In the genomic region with DNA sequence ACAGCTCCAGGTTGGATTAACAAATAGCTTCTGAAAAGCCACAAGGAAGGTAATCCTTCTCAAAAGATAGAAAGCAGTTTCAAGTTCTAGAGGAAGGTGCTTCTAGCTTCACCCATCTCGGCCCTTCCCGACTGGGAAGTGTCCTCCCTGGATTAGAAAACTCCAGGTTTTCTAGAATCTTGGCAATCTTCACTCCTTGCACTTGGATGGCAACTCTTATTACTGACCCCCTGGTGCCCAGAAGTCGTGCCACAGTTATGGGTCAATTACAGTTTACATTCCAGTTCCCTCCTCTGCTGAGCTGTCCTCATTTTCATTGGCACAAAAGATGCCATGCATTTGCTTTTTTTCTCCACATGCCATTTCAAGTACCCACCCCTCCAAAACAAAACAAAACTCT, we compare ENCODE assay signal across 1 cellular context.
TF ChIP-seq lines count a peak whose summit lies in the region.

No MANE protein-coding gene starts in this region.

TF ChIP-seq in IMR-90, 13 proteins besides CTCF, POLR2A, EP300 and RAD21 (continued from another document):
- TF ChIP-seq, protein P1, sequence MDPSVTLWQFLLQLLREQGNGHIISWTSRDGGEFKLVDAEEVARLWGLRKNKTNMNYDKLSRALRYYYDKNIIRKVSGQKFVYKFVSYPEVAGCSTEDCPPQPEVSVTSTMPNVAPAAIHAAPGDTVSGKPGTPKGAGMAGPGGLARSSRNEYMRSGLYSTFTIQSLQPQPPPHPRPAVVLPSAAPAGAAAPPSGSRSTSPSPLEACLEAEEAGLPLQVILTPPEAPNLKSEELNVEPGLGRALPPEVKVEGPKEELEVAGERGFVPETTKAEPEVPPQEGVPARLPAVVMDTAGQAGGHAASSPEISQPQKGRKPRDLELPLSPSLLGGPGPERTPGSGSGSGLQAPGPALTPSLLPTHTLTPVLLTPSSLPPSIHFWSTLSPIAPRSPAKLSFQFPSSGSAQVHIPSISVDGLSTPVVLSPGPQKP (IDR thresholded peaks at IDR 0.05; ENCODE audit: borderline replicate concordance, low read depth, low read length): no peak
